ENCODE assay signal across 8 cellular contexts in the genomic region with DNA sequence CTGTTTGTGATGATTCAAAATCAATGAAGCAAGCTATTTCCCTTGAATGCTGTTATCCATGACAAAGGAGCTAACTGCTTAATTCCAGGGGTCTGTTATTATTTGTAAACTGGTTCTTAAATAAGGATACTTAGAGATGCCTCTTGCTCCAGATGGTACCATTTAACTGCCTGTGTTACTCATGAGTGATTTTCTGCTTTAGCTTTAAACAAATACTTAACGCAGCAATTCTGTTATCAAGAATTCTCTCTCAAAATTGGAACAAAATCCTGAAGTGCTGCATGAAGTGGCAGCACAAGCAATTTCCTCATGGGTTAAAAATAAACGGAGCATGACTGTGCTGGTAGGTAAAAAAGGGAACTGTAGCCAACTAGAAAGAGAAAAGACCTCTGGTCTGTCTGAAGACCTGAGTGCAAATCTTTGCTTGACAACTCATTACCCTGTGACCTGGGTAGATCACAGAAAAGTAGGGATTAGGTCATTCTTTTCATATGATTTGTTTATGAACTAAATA.
DNase-seq lines count a peak whose midpoint lies in the region; ATAC-seq, FAIRE-seq and TF ChIP-seq lines count a peak whose summit lies in the region.

No MANE protein-coding gene starts in this region.

- H2AFZ ChIP-seq in Karpas-422 (ENCODE audit: low read length) (no peak overlapping the region), GM12878 (ENCODE audit: control insufficient read depth, low read depth, low read length) (peak overlapping the region; percentile 61)

- H3K36me3 ChIP-seq in Karpas-422 (ENCODE audit: insufficient read depth, low read length) (no peaks in the 10 kb centered on the region), GM12878 (ENCODE audit: control insufficient read depth in 2 of 2, insufficient read depth in 2 of 2, low read length in 1 of 2) (no peaks in the 10 kb centered on the region)

- H3K4me1 ChIP-seq in Karpas-422 (ENCODE audit: low read length) (peaks cover 7% of the 10 kb centered on the region; the same call in 1 of the 2 replicates), GM12878 (ENCODE audit: control insufficient read depth, insufficient read depth, low read length) (peaks cover 10% of the 10 kb centered on the region; the same call in 1 of the 2 replicates)

- H3K27ac ChIP-seq in Karpas-422 (ENCODE audit: low read length) (no peak overlapping the region), GM12878 (ENCODE audit: control insufficient read depth, insufficient read depth) (peak overlapping the region; percentile 53)

- DNase-seq in GM12865 (ENCODE audit: low read depth): peak; percentile 53
- DNase-seq in Karpas-422: peak; percentile 61
- DNase-seq in GM12878 (ENCODE audit: low read depth, low spot score): peak; percentile 59
- no peak for DNase-seq in stimulated activated naive B cell treated with anti-CD40 and anti-IgM and Interleukin-4, amounts not matched to agents 10 μg/mL and 1 μg/mL and 100 μg/mL, for 72 hours
- DNase-seq in GOT3 (lab: John Stamatoyannopoulos, UW): no peak
- no peak for DNase-seq in stimulated activated CD4-positive, alpha-beta T cell treated with anti-CD3 and anti-CD28 coated beads, Interleukin-12 subunit alpha, Interleukin-12 subunit beta, amount 100 ng/mL, for 4 hours
- no peak for DNase-seq in T-helper 9 cell

- no peaks in the 10 kb centered on the region for H3K9me3 ChIP-seq in Karpas-422 (ENCODE audit: low read length)
- H3K9me3 ChIP-seq in GM12878 (replicated peaks; ENCODE audit: control insufficient read depth, insufficient read depth, low read length): peaks cover 11% of the 10 kb centered on the region

- H3K9ac ChIP-seq in Karpas-422 (ENCODE audit: low read length) (no peak overlapping the region), GM12878 (ENCODE audit: control insufficient read depth, insufficient read depth, low read length) (no peak overlapping the region)

- no peak for TF ChIP-seq CTCF in GM12865 (IDR thresholded peaks at IDR 0.05; ENCODE audit: insufficient read depth, low read depth, low read length, missing control alignments)
- TF ChIP-seq CTCF in GM12878 (IDR thresholded peaks at IDR 0.05 in 2 of 3, conservative IDR thresholded peaks at IDR 0.05 in 1 of 3; ENCODE audit: control insufficient read depth in 2 of 3, extremely low read depth in 1 of 3, insufficient read depth in 1 of 3, low read depth in 3 of 3, low read length in 3 of 3): no peak

- no peaks in the 10 kb centered on the region for H3K9me2 ChIP-seq in Karpas-422 (replicated peaks; ENCODE audit: insufficient read depth, low read length)

- intact Hi-C loops in GM12878 (cut with micrococcal nuclease; ENCODE audit: unreplicated experiment): loop anchor here (2.0 kb wide), 1 partner anchor 35 kb away; no protein-coding TSS in a partner anchor

- no peak for TF ChIP-seq RAD21 in GM12878 (IDR thresholded peaks at IDR 0.05; ENCODE audit: insufficient read depth, low read depth, low read length)

- FAIRE-seq in GM12878 (lab: Jason Lieb, UNC): peak; percentile 31

- TF ChIP-seq EP300 in GM12878 (IDR thresholded peaks at IDR 0.05; ENCODE audit: borderline replicate concordance in 1 of 2, control insufficient read depth in 1 of 2, low read depth in 2 of 2, low read length in 2 of 2): 0 out of 4 replicates have a peak, but pooled peaks of 1 of the 2 experiments have one; percentile 29

- H3K4me2 ChIP-seq in Karpas-422 (ENCODE audit: low read depth, low read length, poor library complexity, severe bottlenecking) (no peak overlapping the region), GM12878 (ENCODE audit: control insufficient read depth, insufficient read depth) (peak overlapping the region; percentile 53)

- H3K27me3 Mint-ChIP-seq in stimulated activated naive B cell treated with anti-CD40 and anti-IgM and Interleukin-4, amounts not matched to agents 10 μg/mL and 1 μg/mL and 100 μg/mL, for 72 hours: no peaks in the 10 kb centered on the region

- peaks cover 3 to 7% of the 10 kb centered on the region in 2 donors for H3K4me1 Mint-ChIP-seq in stimulated activated naive B cell treated with anti-CD40 and anti-IgM and Interleukin-4, amounts not matched to agents 10 μg/mL and 1 μg/mL and 100 μg/mL, for 72 hours

- in situ Hi-C loops in GM12878 (cut with MboI): no loop called here

- TF ChIP-seq POLR2A in GM12878 (IDR thresholded peaks at IDR 0.05; ENCODE audit: low read depth, low read length): no peak

- RAD21 ChIA-PET in GM12878 (lab: Charles Lee; ENCODE audit: unreplicated experiment): interaction anchor here (1.1 to 1.7 kb wide), 3 partner anchors 18 to 121 kb away, joined by 3 to 10 read pairs (median 3); a partner anchor contains a TSS

- no TSS peak for BruUV-seq in GM12878 (replicated peaks; lab: Mats Ljungman, UMichigan)

- peaks cover 5 to 9% of the 10 kb centered on the region in 2 donors for H3K9me3 Mint-ChIP-seq in stimulated activated naive B cell treated with anti-CD40 and anti-IgM and Interleukin-4, amounts not matched to agents 10 μg/mL and 1 μg/mL and 100 μg/mL, for 72 hours

- CTCF ChIA-PET in GM12878 (lab: Yijun Ruan, JAX): interaction anchor here (1.3 to 2.2 kb wide), 2 partner anchors 15 to 86 kb away, joined by 3 to 12 read pairs; no protein-coding TSS in a partner anchor

- no peaks in the 10 kb centered on the region for H3K27me3 ChIP-seq in Karpas-422 (ENCODE audit: low read length)
- no peaks in the 10 kb centered on the region for H3K27me3 ChIP-seq in GM12878 (replicated peaks in 1 of 2; ENCODE audit: control insufficient read depth in 2 of 2, insufficient read depth in 2 of 2, low read length in 1 of 2)

- H3K27ac Mint-ChIP-seq in stimulated activated naive B cell treated with anti-CD40 and anti-IgM and Interleukin-4, amounts not matched to agents 10 μg/mL and 1 μg/mL and 100 μg/mL, for 72 hours: no peak overlapping the region

- no peak overlapping the region for H3K4me3 ChIP-seq in GM12865 (ENCODE audit: low read depth, low read length)
- no peak overlapping the region for H3K4me3 ChIP-seq in Karpas-422 (ENCODE audit: low read length)
- H3K4me3 ChIP-seq in GM12878: no peak overlapping the region

- no peaks in the 10 kb centered on the region for H3K36me3 Mint-ChIP-seq in stimulated activated naive B cell treated with anti-CD40 and anti-IgM and Interleukin-4, amounts not matched to agents 10 μg/mL and 1 μg/mL and 100 μg/mL, for 72 hours

- ATAC-seq in GM21723 (IDR thresholded peaks at IDR 0.05; ENCODE audit: unreplicated experiment): peak; percentile 97
- peak; percentile 99 for ATAC-seq in GM12878
- peak; percentile 99 to 100 for ATAC-seq in stimulated activated naive B cell treated with anti-CD40 and anti-IgM and Interleukin-4, amounts not matched to agents 10 μg/mL and 1 μg/mL and 100 μg/mL, for 72 hours (replicated peaks)

- H4K20me1 ChIP-seq in Karpas-422 (ENCODE audit: insufficient read depth, low read depth, low read length) (no peaks in the 10 kb centered on the region), GM12878 (ENCODE audit: control insufficient read depth, insufficient read depth) (no peaks in the 10 kb centered on the region)

- POLR2A ChIA-PET in GM12878 (lab: Charles Lee): interaction anchor here (1.0 to 1.8 kb wide), 4 partner anchors 9 to 97 kb away, joined by 3 to 11 read pairs (median 3); a partner anchor contains a TSS

- WGBS in GM12878 (ENCODE audit: insufficient coverage, insufficient replicate concordance, low lambda C conversion rate, missing lambda C conversion rate): 2% methylated on average over 2 of the region's 2 CpGs

- no peak overlapping the region for H3K4me3 Mint-ChIP-seq in stimulated activated naive B cell treated with anti-CD40 and anti-IgM and Interleukin-4, amounts not matched to agents 10 μg/mL and 1 μg/mL and 100 μg/mL, for 72 hours

- SMC1A ChIA-PET in GM12878 (lab: Charles Lee; ENCODE audit: uncharacterized antibody, unreplicated experiment): interaction anchor here (0.8 to 2.2 kb wide), 9 partner anchors 9 to 157 kb away, joined by 3 to 15 read pairs (median 5); a partner anchor contains a TSS

- H3K79me2 ChIP-seq in Karpas-422 (ENCODE audit: low read length) (no peaks in the 10 kb centered on the region), GM12878 (ENCODE audit: control insufficient read depth, insufficient read depth, low read length) (no peaks in the 10 kb centered on the region)

TF ChIP-seq in GM12878, 131 proteins besides CTCF, POLR2A, EP300 and RAD21 (continues in another document):
- no peak for TF ChIP-seq RCOR1 (conservative IDR thresholded peaks at IDR 0.05; ENCODE audit: low read depth, low read length)
- no peak for TF ChIP-seq NFXL1 (IDR thresholded peaks at IDR 0.05; ENCODE audit: borderline replicate concordance)
- no peak for TF ChIP-seq ESRRA (IDR thresholded peaks at IDR 0.05; ENCODE audit: low read length)
- TF ChIP-seq, protein P1, sequence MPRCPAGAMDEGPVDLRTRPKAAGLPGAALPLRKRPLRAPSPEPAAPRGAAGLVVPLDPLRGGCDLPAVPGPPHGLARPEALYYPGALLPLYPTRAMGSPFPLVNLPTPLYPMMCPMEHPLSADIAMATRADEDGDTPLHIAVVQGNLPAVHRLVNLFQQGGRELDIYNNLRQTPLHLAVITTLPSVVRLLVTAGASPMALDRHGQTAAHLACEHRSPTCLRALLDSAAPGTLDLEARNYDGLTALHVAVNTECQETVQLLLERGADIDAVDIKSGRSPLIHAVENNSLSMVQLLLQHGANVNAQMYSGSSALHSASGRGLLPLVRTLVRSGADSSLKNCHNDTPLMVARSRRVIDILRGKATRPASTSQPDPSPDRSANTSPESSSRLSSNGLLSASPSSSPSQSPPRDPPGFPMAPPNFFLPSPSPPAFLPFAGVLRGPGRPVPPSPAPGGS (IDR thresholded peaks at IDR 0.05; ENCODE audit: borderline replicate concordance, insufficient read depth, low read depth, low read length, poor library complexity, severe bottlenecking): no peak
- TF ChIP-seq YBX1 (IDR thresholded peaks at IDR 0.05): no peak
- no peak for TF ChIP-seq MXI1 (IDR thresholded peaks at IDR 0.05; ENCODE audit: low read depth, low read length)
- TF ChIP-seq MEF2A (IDR thresholded peaks at IDR 0.05; ENCODE audit: insufficient read depth, low read depth, low read length): peak; percentile 78
- TF ChIP-seq NRF1 (conservative IDR thresholded peaks at IDR 0.05; ENCODE audit: low read depth, low read length): no peak
- TF ChIP-seq TCF3 (IDR thresholded peaks at IDR 0.05; ENCODE audit: borderline replicate concordance, insufficient read depth, low read depth, low read length): no peak
- TF ChIP-seq ZNF274 (IDR thresholded peaks at IDR 0.05; ENCODE audit: insufficient read depth, insufficient read length): no peak

Comparison
In these comparisons a context has a peak if more than half of its experiments do, and no peak if none do; other contexts are left out.
1. DNase-seq: peak in GM12865 (single experiment), Karpas-422 (single experiment) and GM12878 (single experiment); none in stimulated activated naive B cell treated with anti-CD40 and anti-IgM and Interleukin-4, amounts not matched to agents 10 μg/mL and 1 μg/mL and 100 μg/mL, for 72 hours (single experiment), GOT3 (single experiment), stimulated activated CD4-positive, alpha-beta T cell treated with anti-CD3 and anti-CD28 coated beads, Interleukin-12 subunit alpha, Interleukin-12 subunit beta, amount 100 ng/mL, for 4 hours (single experiment) and T-helper 9 cell (single experiment).
2. Peak in every context shown above with its lines, with median percentiles within 50 percentile points of each other: ATAC-seq.